Comparison of ENCODE assay signal across 25 cellular contexts in genomic region chr12:60489071-60489470, GRCh38.
"Had no signal": no experiment of that assay in that cellular context is flagged by ENCODE, and none has a peak within 500 bp of the region (broad histone marks: within the 10 kb centered on the region; RNA-seq: fewer than 3 reads in every experiment).

No MANE protein-coding gene starts in this region.

- H3K4me3 ChIP-seq: adrenal gland, cardiac muscle cell, esophagus squamous epithelium, gastrocnemius medialis, heart right ventricle, left ventricle myocardium inferior, ovary, right lobe of liver, tibial nerve had no signal

- H3K36me3 Mint-ChIP-seq: activated naive CD4-positive, alpha-beta T cell treated with anti-CD3 and anti-CD28 coated beads, Interleukin-2, amount 50 U/mL, for 24 hours; memory B cell; naive B cell had no signal

- ATAC-seq: activated T-cell treated with anti-CD3 and anti-CD28 coated beads, Interleukin-2, amount 50 U/mL, for 72 hours; gastrocnemius medialis; heart right ventricle; right lobe of liver had no signal

- H3K27ac Mint-ChIP-seq: activated naive CD4-positive, alpha-beta T cell treated with anti-CD3 and anti-CD28 coated beads, Interleukin-2, amount 50 U/mL, for 24 hours; activated T-cell treated with anti-CD3 and anti-CD28 coated beads, Interleukin-2, amount 50 U/mL, for 72 hours; memory B cell; naive B cell; stimulated activated naive CD8-positive, alpha-beta T cell treated with anti-CD3 and anti-CD28 coated beads, Interleukin-15, Interleukin-2, amounts not matched to agents 100 ng/mL and 50 ng/mL, for 24 hours had no signal

- H3K9me3 ChIP-seq: esophagus squamous epithelium, gastrocnemius medialis, ovary, right lobe of liver, tibial nerve had no signal

- H3K36me3 ChIP-seq: adrenal gland, cardiac muscle cell, esophagus squamous epithelium, gastrocnemius medialis, heart right ventricle, left ventricle myocardium inferior, ovary, right lobe of liver, tibial nerve had no signal

- H3K9me3 Mint-ChIP-seq: activated naive CD4-positive, alpha-beta T cell treated with anti-CD3 and anti-CD28 coated beads, Interleukin-2, amount 50 U/mL, for 24 hours; memory B cell; neural crest cell; stimulated activated naive CD8-positive, alpha-beta T cell treated with anti-CD3 and anti-CD28 coated beads, Interleukin-15, Interleukin-2, amounts not matched to agents 100 ng/mL and 50 ng/mL, for 24 hours had no signal

- FAIRE-seq: endothelial cell of umbilical vein, small intestine, urothelium cell line had no signal

- H3K4me1 ChIP-seq: adrenal gland, esophagus squamous epithelium, gastrocnemius medialis, heart right ventricle, left ventricle myocardium inferior, right lobe of liver, tibial nerve had no signal

- H3K27ac ChIP-seq: adrenal gland, cardiac muscle cell, esophagus squamous epithelium, gastrocnemius medialis, heart right ventricle, left ventricle myocardium inferior, ovary, right lobe of liver, tibial nerve had no signal

- H3K27me3 ChIP-seq: adrenal gland, cardiac muscle cell, esophagus squamous epithelium, gastrocnemius medialis, heart right ventricle, ovary, right lobe of liver, tibial nerve had no signal

- H3K4me1 Mint-ChIP-seq: activated naive CD4-positive, alpha-beta T cell treated with anti-CD3 and anti-CD28 coated beads, Interleukin-2, amount 50 U/mL, for 24 hours; memory B cell; naive B cell; neural crest cell had no signal

- DNase-seq: activated CD4-positive, alpha-beta T cell treated with anti-CD3 and anti-CD28 coated beads, Interleukin-2, amount 50 U/mL, for 4 hours; activated gamma-delta T cell; activated T-cell treated with anti-CD3 and anti-CD28 coated beads, Interleukin-2, amount 50 U/mL, for 72 hours; adrenal gland; dermis blood vessel endothelial cell; effector memory CD4-positive, alpha-beta T cell; esophagus squamous epithelium; gastrocnemius medialis; heart right ventricle; kidney glomerular epithelial cell; left ventricle myocardium inferior; naive B cell; ovary; right lobe of liver; small intestine; stimulated activated CD4-positive, alpha-beta T cell treated with anti-CD3 and anti-CD28 coated beads, Interleukin-15, amount 100 ng/mL, for 24 hours; stimulated activated CD4-positive, alpha-beta T cell treated with anti-CD3 and anti-CD28 coated beads, Interleukin-2, amount 100 ng/mL, for 48 hours had no signal

- H3K4me3 Mint-ChIP-seq: activated naive CD4-positive, alpha-beta T cell treated with anti-CD3 and anti-CD28 coated beads, Interleukin-2, amount 50 U/mL, for 24 hours; activated T-cell treated with anti-CD3 and anti-CD28 coated beads, Interleukin-2, amount 50 U/mL, for 72 hours; memory B cell; naive B cell; neural crest cell; stimulated activated naive CD8-positive, alpha-beta T cell treated with anti-CD3 and anti-CD28 coated beads, Interleukin-15, Interleukin-2, amounts not matched to agents 100 ng/mL and 50 ng/mL, for 24 hours had no signal

- H3K27me3 Mint-ChIP-seq: activated naive CD4-positive, alpha-beta T cell treated with anti-CD3 and anti-CD28 coated beads, Interleukin-2, amount 50 U/mL, for 24 hours; memory B cell; naive B cell; stimulated activated naive CD8-positive, alpha-beta T cell treated with anti-CD3 and anti-CD28 coated beads, Interleukin-15, Interleukin-2, amounts not matched to agents 100 ng/mL and 50 ng/mL, for 24 hours had no signal
